In the genomic region with DNA sequence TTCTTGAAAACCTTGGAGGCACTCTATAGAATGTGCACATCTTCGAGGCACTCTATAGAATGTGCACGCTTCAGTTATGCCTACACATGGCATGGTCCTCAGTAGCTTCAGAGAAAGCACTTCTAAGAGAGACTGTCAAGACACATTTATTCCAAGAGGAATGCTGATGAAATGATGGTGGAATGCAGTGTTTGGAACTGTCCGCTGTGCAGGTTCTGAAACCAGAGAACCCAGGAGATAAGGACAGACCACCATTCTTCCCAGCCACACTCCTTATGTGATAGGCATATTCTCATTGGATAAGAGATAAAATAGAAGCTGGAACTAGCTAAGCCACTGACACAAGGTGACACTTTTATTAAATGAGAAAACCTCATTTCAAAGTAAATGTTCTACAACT, we compare ENCODE assay signal across 1 cellular context.
TF ChIP-seq lines count a peak whose summit lies in the region.

No MANE protein-coding gene starts in this region.

TF ChIP-seq in GM12878, 131 proteins besides CTCF, POLR2A, EP300 and RAD21 (continued from another document):
- TF ChIP-seq, protein P1, sequence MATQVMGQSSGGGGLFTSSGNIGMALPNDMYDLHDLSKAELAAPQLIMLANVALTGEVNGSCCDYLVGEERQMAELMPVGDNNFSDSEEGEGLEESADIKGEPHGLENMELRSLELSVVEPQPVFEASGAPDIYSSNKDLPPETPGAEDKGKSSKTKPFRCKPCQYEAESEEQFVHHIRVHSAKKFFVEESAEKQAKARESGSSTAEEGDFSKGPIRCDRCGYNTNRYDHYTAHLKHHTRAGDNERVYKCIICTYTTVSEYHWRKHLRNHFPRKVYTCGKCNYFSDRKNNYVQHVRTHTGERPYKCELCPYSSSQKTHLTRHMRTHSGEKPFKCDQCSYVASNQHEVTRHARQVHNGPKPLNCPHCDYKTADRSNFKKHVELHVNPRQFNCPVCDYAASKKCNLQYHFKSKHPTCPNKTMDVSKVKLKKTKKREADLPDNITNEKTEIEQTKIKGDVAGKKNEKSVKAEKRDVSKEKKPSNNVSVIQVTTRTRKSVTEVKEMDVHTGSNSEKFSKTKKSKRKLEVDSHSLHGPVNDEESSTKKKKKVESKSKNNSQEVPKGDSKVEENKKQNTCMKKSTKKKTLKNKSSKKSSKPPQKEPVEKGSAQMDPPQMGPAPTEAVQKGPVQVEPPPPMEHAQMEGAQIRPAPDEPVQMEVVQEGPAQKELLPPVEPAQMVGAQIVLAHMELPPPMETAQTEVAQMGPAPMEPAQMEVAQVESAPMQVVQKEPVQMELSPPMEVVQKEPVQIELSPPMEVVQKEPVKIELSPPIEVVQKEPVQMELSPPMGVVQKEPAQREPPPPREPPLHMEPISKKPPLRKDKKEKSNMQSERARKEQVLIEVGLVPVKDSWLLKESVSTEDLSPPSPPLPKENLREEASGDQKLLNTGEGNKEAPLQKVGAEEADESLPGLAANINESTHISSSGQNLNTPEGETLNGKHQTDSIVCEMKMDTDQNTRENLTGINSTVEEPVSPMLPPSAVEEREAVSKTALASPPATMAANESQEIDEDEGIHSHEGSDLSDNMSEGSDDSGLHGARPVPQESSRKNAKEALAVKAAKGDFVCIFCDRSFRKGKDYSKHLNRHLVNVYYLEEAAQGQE (IDR thresholded peaks at IDR 0.05; ENCODE audit: low read depth, low read length): peak; percentile 36; the same call in 1 of the 2 replicates
- TF ChIP-seq SMARCA5 (IDR thresholded peaks at IDR 0.05): no peak
